In genomic region chr2:218427741-218428140, GRCh38 we compare ENCODE assay signal across 16 cellular contexts. TPM values are rescaled to one million over a fixed set of nuclear protein-coding genes. Genes with fewer than 3 reads are reported as not detected.
"Had no signal": no experiment of that assay in that cellular context is flagged by ENCODE, and none has a peak within 500 bp of the region (broad histone marks: within the 10 kb centered on the region; RNA-seq: fewer than 3 reads in every experiment).

No MANE protein-coding gene starts in this region.

- H3K27ac ChIP-seq: left ventricle myocardium inferior, ovary, sigmoid colon, thoracic aorta had no signal

- H3K27me3 ChIP-seq: ovary, sigmoid colon had no signal

- H3K4me3 ChIP-seq: left ventricle myocardium inferior, ovary, sigmoid colon, thoracic aorta had no signal

- H3K4me1 ChIP-seq: left ventricle myocardium inferior, sigmoid colon had no signal

- H3K9me3 ChIP-seq: left ventricle myocardium inferior, ovary, sigmoid colon, thoracic aorta had no signal

- H3K27ac Mint-ChIP-seq: activated naive CD8-positive, alpha-beta T cell treated with anti-CD3 and anti-CD28 coated beads, Interleukin-2, amount 50 U/mL, for 24 hours had no signal

- H3K4me1 Mint-ChIP-seq: activated naive CD8-positive, alpha-beta T cell treated with anti-CD3 and anti-CD28 coated beads, Interleukin-2, amount 50 U/mL, for 24 hours had no signal

- DNase-seq: activated naive CD4-positive, alpha-beta T cell treated with Interleukin-2 at 50 U/mL for 16 hours; activated naive CD8-positive, alpha-beta T cell treated with anti-CD3 and anti-CD28 coated beads, Interleukin-2, amount 50 U/mL, for 24 hours; left ventricle myocardium inferior; sigmoid colon; stimulated activated CD4-positive, alpha-beta T cell treated with anti-CD3 and anti-CD28 coated beads, Interleukin-1b, Interleukin-23, amount 100 ng/mL, for 48 hours; T-helper 9 cell had no signal

- H3K36me3 ChIP-seq: left ventricle myocardium inferior, ovary, sigmoid colon, thoracic aorta had no signal

- H3K4me3 Mint-ChIP-seq: activated naive CD8-positive, alpha-beta T cell treated with anti-CD3 and anti-CD28 coated beads, Interleukin-2, amount 50 U/mL, for 24 hours had no signal

- ATAC-seq: activated CD4-positive, CD25-positive, alpha-beta regulatory T cell treated with anti-CD3 and anti-CD28 coated beads, Interleukin-2, amount 50 U/mL, for 24 hours; activated naive CD8-positive, alpha-beta T cell treated with anti-CD3 and anti-CD28 coated beads, Interleukin-2, amount 50 U/mL, for 24 hours had no signal

- H3K9me3 Mint-ChIP-seq: activated naive CD8-positive, alpha-beta T cell treated with anti-CD3 and anti-CD28 coated beads, Interleukin-2, amount 50 U/mL, for 24 hours had no signal

RNA-seq across cellular contexts. Expression of gene VIL1, which starts 8.8 kb away (rescaled TPM):
- total RNA-seq: activated CD8-positive, alpha-beta memory T cell treated with anti-CD3 and anti-CD28 coated beads for 36 hours; dermis microvascular lymphatic vessel endothelial cell; epithelial cell of proximal tubule; frontal cortex; kidney epithelial cell; left ventricle myocardium inferior; ureter had no signal
- polyA plus RNA-seq: neural cell had no signal

RNA-seq across cellular contexts. Expression of gene SLC11A1, which starts 45.7 kb away (rescaled TPM):
- total RNA-seq: epithelial cell of proximal tubule had no signal
- polyA plus RNA-seq: neural cell had no signal
